30 cellular contexts compared by ENCODE assay signal in genomic region chr2:223109341-223109740, GRCh38. TPM values are rescaled to one million over a fixed set of nuclear protein-coding genes. Genes with fewer than 3 reads are reported as not detected.
DNase-seq lines count a peak whose midpoint lies in the region; ATAC-seq and TF ChIP-seq lines count a peak whose summit lies in the region.
"Had no signal": no experiment of that assay in that cellular context is flagged by ENCODE, and none has a peak within 500 bp of the region (broad histone marks: within the 10 kb centered on the region; RNA-seq: fewer than 3 reads in every experiment).

No MANE protein-coding gene starts in this region.

- no peak overlapping the region for H3K4me3 ChIP-seq in AG10803 (ENCODE audit: low read length)
- no peak overlapping the region for H3K4me3 ChIP-seq in choroid plexus epithelial cell (ENCODE audit: low read depth, low read length)
- H3K4me3 ChIP-seq in osteoblast (ENCODE audit: insufficient read depth, low read length): no peak overlapping the region
- H3K4me3 ChIP-seq: dorsolateral prefrontal cortex, heart left ventricle, psoas muscle, skin epidermis, transverse colon had no signal

- no peaks in the 10 kb centered on the region for H3K9me3 Mint-ChIP-seq in activated CD4-positive, alpha-beta memory T cell treated with anti-CD3 and anti-CD28 coated beads, Interleukin-2, amount 10 ng/mL, durations not matched to agents 7 days and 5 days
- H3K9me3 Mint-ChIP-seq: activated naive CD8-positive, alpha-beta T cell treated with anti-CD3 and anti-CD28 coated beads for 36 hours; T-helper 2 cell treated with Interferon-gamma antibody and Interleukin-4, amounts not matched to agents 5 μg/mL and 100 μg/mL, for 36 hours had no signal

- DNase-seq in AG10803 (ENCODE audit: low read depth): peak; percentile 84
- DNase-seq in M059J (ENCODE audit: low read depth): peak; percentile 42
- DNase-seq in choroid plexus epithelial cell (ENCODE audit: low read depth): peak; percentile 19
- no peak for DNase-seq in osteoblast (ENCODE audit: insufficient read length, low spot score, missing footprints)
- no peak for DNase-seq in stimulated activated naive CD4-positive, alpha-beta T cell treated with Interleukin-2 at 50 U/mL for 16 hours (lab: John Stamatoyannopoulos, UW)
- DNase-seq in activated CD4-positive, alpha-beta memory T cell treated with anti-CD3 and anti-CD28 coated beads, Interleukin-2, amount 10 ng/mL, durations not matched to agents 7 days and 5 days: no peak
- DNase-seq: activated CD4-positive, alpha-beta T cell treated with anti-CD3 and anti-CD28 coated beads for 4 hours; activated CD8-positive, alpha-beta memory T cell treated with anti-CD3 and anti-CD28 coated beads for 24 hours; activated effector memory CD4-positive, alpha-beta T cell treated with anti-CD3 and anti-CD28 coated beads, Interleukin-2, amount 50 U/mL, for 16 hours; activated naive CD8-positive, alpha-beta T cell treated with anti-CD3 and anti-CD28 coated beads for 36 hours; DMS79; dorsolateral prefrontal cortex; heart left ventricle; Kasumi-1; left colon; mesendoderm; naive B cell; NCI-H446 treated with DMSO at 0.1 percent for 48 hours; NCI-H82; psoas muscle; stimulated activated CD4-positive, alpha-beta T cell treated with anti-CD3 and anti-CD28 coated beads, Interleukin-2, amount 100 ng/mL, for 24 hours; transverse colon had no signal

- no peak for ATAC-seq in HG02623 (IDR thresholded peaks at IDR 0.05; ENCODE audit: unreplicated experiment)
- no peak for ATAC-seq in HG02588 (IDR thresholded peaks at IDR 0.05; ENCODE audit: unreplicated experiment)
- ATAC-seq: HCT116, HepG2, left colon, psoas muscle had no signal

- no peaks in the 10 kb centered on the region for H3K36me3 ChIP-seq in osteoblast (ENCODE audit: insufficient read depth, low read length)
- H3K36me3 ChIP-seq: heart left ventricle, neutrophil, transverse colon had no signal

- no peaks in the 10 kb centered on the region for H4K20me1 ChIP-seq in osteoblast (ENCODE audit: insufficient read depth, low read length)

- H3K4me1 Mint-ChIP-seq in activated CD4-positive, alpha-beta memory T cell treated with anti-CD3 and anti-CD28 coated beads, Interleukin-2, amount 10 ng/mL, durations not matched to agents 7 days and 5 days: no peaks in the 10 kb centered on the region
- H3K4me1 Mint-ChIP-seq: activated naive CD8-positive, alpha-beta T cell treated with anti-CD3 and anti-CD28 coated beads for 36 hours; naive B cell had no signal

- H3K4me2 ChIP-seq in osteoblast (ENCODE audit: insufficient read depth, low read length): peak overlapping the region; percentile 13

- CTCF ChIA-PET in activated CD4-positive, alpha-beta memory T cell treated with anti-CD3 and anti-CD28 coated beads, Interleukin-2, amount 10 ng/mL, durations not matched to agents 7 days and 5 days (lab: Charles Lee): no interaction called here

- no peaks in the 10 kb centered on the region for H3K27me3 Mint-ChIP-seq in activated CD4-positive, alpha-beta memory T cell treated with anti-CD3 and anti-CD28 coated beads, Interleukin-2, amount 10 ng/mL, durations not matched to agents 7 days and 5 days
- H3K27me3 Mint-ChIP-seq: activated naive CD8-positive, alpha-beta T cell treated with anti-CD3 and anti-CD28 coated beads for 36 hours had no signal

- no peaks in the 10 kb centered on the region for H3K9me3 ChIP-seq in osteoblast (ENCODE audit: low read depth, low read length)
- H3K9me3 ChIP-seq: heart left ventricle, neutrophil, psoas muscle, transverse colon had no signal

- peak overlapping the region; percentile 38 for H3K27ac ChIP-seq in osteoblast (ENCODE audit: low read depth, low read length)
- H3K27ac ChIP-seq: C4-2B, dorsolateral prefrontal cortex, heart left ventricle, neutrophil, psoas muscle, transverse colon had no signal

- TF ChIP-seq CTCF in AG10803 (conservative IDR thresholded peaks at IDR 0.05; ENCODE audit: low read length): no peak
- TF ChIP-seq CTCF in choroid plexus epithelial cell (conservative IDR thresholded peaks at IDR 0.05; ENCODE audit: low read depth, low read length): no peak
- no peak for TF ChIP-seq CTCF in osteoblast (IDR thresholded peaks at IDR 0.05; ENCODE audit: extremely low read depth, low read depth, low read length)

- H3K27me3 ChIP-seq in osteoblast (ENCODE audit: insufficient read depth, low read length): no peaks in the 10 kb centered on the region
- H3K27me3 ChIP-seq: heart left ventricle, neutrophil, transverse colon had no signal

- no peak overlapping the region for H2AFZ ChIP-seq in osteoblast (ENCODE audit: low read length)

- no peak overlapping the region for H3K4me3 Mint-ChIP-seq in activated CD4-positive, alpha-beta memory T cell treated with anti-CD3 and anti-CD28 coated beads, Interleukin-2, amount 10 ng/mL, durations not matched to agents 7 days and 5 days
- H3K4me3 Mint-ChIP-seq: activated naive CD8-positive, alpha-beta T cell treated with anti-CD3 and anti-CD28 coated beads for 36 hours; naive B cell; T-helper 2 cell treated with Interferon-gamma antibody and Interleukin-4, amounts not matched to agents 5 μg/mL and 100 μg/mL, for 36 hours had no signal

- no peaks in the 10 kb centered on the region for H3K36me3 Mint-ChIP-seq in activated CD4-positive, alpha-beta memory T cell treated with anti-CD3 and anti-CD28 coated beads, Interleukin-2, amount 10 ng/mL, durations not matched to agents 7 days and 5 days (ENCODE audit: low read depth)
- H3K36me3 Mint-ChIP-seq: activated naive CD8-positive, alpha-beta T cell treated with anti-CD3 and anti-CD28 coated beads for 36 hours; naive B cell had no signal

- peaks cover 13% of the 10 kb centered on the region for H3K4me1 ChIP-seq in osteoblast (ENCODE audit: insufficient read depth, low read length)
- H3K4me1 ChIP-seq: heart left ventricle, psoas muscle had no signal

- H3K79me2 ChIP-seq in osteoblast (ENCODE audit: insufficient read depth, low read length): no peaks in the 10 kb centered on the region

- no peak overlapping the region for H3K27ac Mint-ChIP-seq in activated CD4-positive, alpha-beta memory T cell treated with anti-CD3 and anti-CD28 coated beads, Interleukin-2, amount 10 ng/mL, durations not matched to agents 7 days and 5 days
- H3K27ac Mint-ChIP-seq: activated naive CD8-positive, alpha-beta T cell treated with anti-CD3 and anti-CD28 coated beads for 36 hours; naive B cell; T-helper 2 cell treated with Interferon-gamma antibody and Interleukin-4, amounts not matched to agents 5 μg/mL and 100 μg/mL, for 36 hours had no signal

- POLR2A ChIA-PET in activated CD4-positive, alpha-beta memory T cell treated with anti-CD3 and anti-CD28 coated beads, Interleukin-2, amount 10 ng/mL, durations not matched to agents 7 days and 5 days (lab: Charles Lee): no interaction called here

RNA-seq across cellular contexts. Expression of gene KCNE4, which starts 57.4 kb away (rescaled TPM):
- total RNA-seq in M059J (2014; rRNA removed; shearing (Covaris generic)): 11.4 and 14.5 TPM in 2 replicates
- 37.6 and 40.4 TPM in 2 replicates for total RNA-seq in osteoblast
- not detected for total RNA-seq in activated CD4-positive, alpha-beta memory T cell treated with anti-CD3 and anti-CD28 coated beads, Interleukin-2, amount 10 ng/mL, durations not matched to agents 7 days and 5 days
- total RNA-seq: activated naive CD8-positive, alpha-beta T cell treated with anti-CD3 and anti-CD28 coated beads for 36 hours; HepG2 had no signal

Comparison
In these comparisons a context has a peak if more than half of its experiments do, and no peak if none do; other contexts are left out.
1. DNase-seq: peak in AG10803 (single experiment), M059J (single experiment) and choroid plexus epithelial cell (single experiment); none in osteoblast (single experiment), stimulated activated naive CD4-positive, alpha-beta T cell treated with Interleukin-2 at 50 U/mL for 16 hours (single experiment) and activated CD4-positive, alpha-beta memory T cell treated with anti-CD3 and anti-CD28 coated beads, Interleukin-2, amount 10 ng/mL, durations not matched to agents 7 days and 5 days (single experiment).
2. RNA of gene KCNE4, which starts 57.4 kb away (total RNA-seq): 37.6 to 40.4 TPM in osteoblast and 11.4 to 14.5 TPM in M059J; not detected in activated CD4-positive, alpha-beta memory T cell treated with anti-CD3 and anti-CD28 coated beads, Interleukin-2, amount 10 ng/mL, durations not matched to agents 7 days and 5 days; every median in the first group is over 10 times any median in the second.